ENCODE assay signal across 11 cellular contexts in genomic region chr2:225052703-225053102, GRCh38. TPM values are rescaled to one million over a fixed set of nuclear protein-coding genes. Genes with fewer than 3 reads are reported as not detected.
DNase-seq lines count a peak whose midpoint lies in the region; ATAC-seq and TF ChIP-seq lines count a peak whose summit lies in the region.
"Had no signal": no experiment of that assay in that cellular context is flagged by ENCODE, and none has a peak within 500 bp of the region (broad histone marks: within the 10 kb centered on the region; RNA-seq: fewer than 3 reads in every experiment).

No MANE protein-coding gene starts in this region.

- no peak overlapping the region for H3K4me3 Mint-ChIP-seq in activated T-cell treated with anti-CD3 and anti-CD28 coated beads, Interleukin-2, amount 50 U/mL, for 24 hours

- H3K4me1 ChIP-seq in spleen = peaks cover 7 to 46% (median 10%) of the 10 kb centered on the region in 6 donors
- no peaks in the 10 kb centered on the region for H3K4me1 ChIP-seq in testis
- H3K4me1 ChIP-seq: HAP-1 had no signal

- no peaks in the 10 kb centered on the region for H3K27me3 Mint-ChIP-seq in activated T-cell treated with anti-CD3 and anti-CD28 coated beads, Interleukin-2, amount 50 U/mL, for 24 hours

- TF ChIP-seq CTCF in spleen (IDR thresholded peaks at IDR 0.05 in 8 of 11, conservative IDR thresholded peaks at IDR 0.05 in 3 of 11) (no peak), testis (IDR thresholded peaks at IDR 0.05) (no peak)

- peaks cover 67% of the 10 kb centered on the region for H3K4me1 Mint-ChIP-seq in activated T-cell treated with anti-CD3 and anti-CD28 coated beads, Interleukin-2, amount 50 U/mL, for 24 hours (ENCODE audit: low read depth)

- no peak for TF ChIP-seq POLR2A in spleen (IDR thresholded peaks at IDR 0.05)
- TF ChIP-seq POLR2A in testis (IDR thresholded peaks at IDR 0.05) = no peak

- intact Hi-C loops in spleen (cut with DNase I; ENCODE audit: low total_unique reads) (no loop called here), testis (cut with DNase I; ENCODE audit: low total_unique reads) (no loop called here)

- H3K4me3 ChIP-seq in spleen = no peak overlapping the region
- H3K4me3 ChIP-seq in testis = no peak overlapping the region
- H3K4me3 ChIP-seq: HAP-1 had no signal

- no peak for DNase-seq in activated T-cell treated with anti-CD3 and anti-CD28 coated beads, Interleukin-2, amount 50 U/mL, for 24 hours
- DNase-seq in activated T-cell treated with anti-CD3 and anti-CD28 coated beads for 4 hours (no peak), NCI-H69 (lab: John Stamatoyannopoulos, UW) (peak; percentile 2), spleen (no peak), testis (no peak), NCI-H2171 (lab: John Stamatoyannopoulos, UW) (no peak)
- DNase-seq: midbrain, NCI-H446 treated with DMSO at 0.1 percent for 48 hours had no signal

- H3K36me3 ChIP-seq in spleen (no peaks in the 10 kb centered on the region), testis (ENCODE audit: low read depth, missing control alignments) (no peaks in the 10 kb centered on the region)
- H3K36me3 ChIP-seq: HAP-1 had no signal

- no peaks in the 10 kb centered on the region for H3K9me3 Mint-ChIP-seq in activated T-cell treated with anti-CD3 and anti-CD28 coated beads, Interleukin-2, amount 50 U/mL, for 24 hours

- H3K27me3 ChIP-seq in spleen (replicated peaks in 1 of 7) (no peaks in the 10 kb centered on the region), testis (no peaks in the 10 kb centered on the region)

- peak overlapping the region in 5 of 8 donors; percentile 37 to 56 (median 41) for H3K27ac ChIP-seq in spleen
- H3K27ac ChIP-seq in testis = no peak overlapping the region

- H3K27ac Mint-ChIP-seq in activated T-cell treated with anti-CD3 and anti-CD28 coated beads, Interleukin-2, amount 50 U/mL, for 24 hours = peak overlapping the region; percentile 55

- H3K36me3 Mint-ChIP-seq in activated T-cell treated with anti-CD3 and anti-CD28 coated beads, Interleukin-2, amount 50 U/mL, for 24 hours (ENCODE audit: low read depth) = no peaks in the 10 kb centered on the region

- peak; percentile 89 for ATAC-seq in HG02852 (IDR thresholded peaks at IDR 0.05; ENCODE audit: unreplicated experiment)
- ATAC-seq in HG02642 (IDR thresholded peaks at IDR 0.05; ENCODE audit: poor library complexity, unreplicated experiment) = no peak

- H3K9me3 ChIP-seq in spleen = no peaks in the 10 kb centered on the region
- no peaks in the 10 kb centered on the region for H3K9me3 ChIP-seq in testis
- H3K9me3 ChIP-seq: HAP-1 had no signal

RNA-seq across cellular contexts. Expression of gene DOCK10, which starts 10.4 kb away (rescaled TPM):
- total RNA-seq in spleen (100 to 1,000 TPM; 130 to 203 (median 180) TPM), testis (10 to 100 TPM; 11.4 to 20.2 TPM)
- polyA plus RNA-seq in spleen (10 to 100 TPM; 12.5 to 19.3 (median 18.3) TPM), testis (ENCODE audit: insufficient read depth, low read depth, low replicate concordance) (2.9 TPM)

Comparison
In these comparisons a context has a peak if more than half of its experiments do, and no peak if none do; other contexts are left out.
1. H3K27ac ChIP-seq: peak in spleen (5 of 8); none in testis (0 of 2).
2. RNA of gene DOCK10, which starts 10.4 kb away (total RNA-seq): 130 to 203 TPM in spleen; 11.4 to 20.2 TPM in testis; every median in the first group is over 4 times any median in the second.